Comparison of ENCODE assay signal across 1 cellular context in genomic region chr1:203038891-203039608, GRCh38.
A peak's percentile ranks its signal among the peaks of the same experiment; 100 is the strongest.
TF ChIP-seq lines count a peak whose summit lies in the region.

No MANE protein-coding gene starts in this region.

TF ChIP-seq in HepG2, 621 proteins besides CTCF, POLR2A, EP300 and RAD21:
- peak; percentile 52; the same call in 1 of the 2 replicates for TF ChIP-seq SMC3 (IDR thresholded peaks at IDR 0.05; ENCODE audit: low read length)
- peak; percentile 52; the same call in 1 of the 2 replicates for TF ChIP-seq ZNF263 (CRISPR knock-in tag; IDR thresholded peaks at IDR 0.05)
- TF ChIP-seq ZMYM3 (CRISPR knock-in tag; IDR thresholded peaks at IDR 0.05), result no peak
- TF ChIP-seq ZNF33A (CRISPR knock-in tag; IDR thresholded peaks at IDR 0.05; ENCODE audit: borderline replicate concordance), result no peak
- TF ChIP-seq ZC3H4 (CRISPR knock-in tag; IDR thresholded peaks at IDR 0.05; ENCODE audit: borderline replicate concordance), result no peak
- no peak for TF ChIP-seq ZBTB33 (CRISPR knock-in tag; IDR thresholded peaks at IDR 0.05)
- TF ChIP-seq MZF1 (CRISPR knock-in tag; IDR thresholded peaks at IDR 0.05; ENCODE audit: borderline replicate concordance), result no peak
- peak; percentile 76 for TF ChIP-seq STAG1 (CRISPR knock-in tag; IDR thresholded peaks at IDR 0.05)
